1 cellular context compared by ENCODE assay signal in the genomic region with DNA sequence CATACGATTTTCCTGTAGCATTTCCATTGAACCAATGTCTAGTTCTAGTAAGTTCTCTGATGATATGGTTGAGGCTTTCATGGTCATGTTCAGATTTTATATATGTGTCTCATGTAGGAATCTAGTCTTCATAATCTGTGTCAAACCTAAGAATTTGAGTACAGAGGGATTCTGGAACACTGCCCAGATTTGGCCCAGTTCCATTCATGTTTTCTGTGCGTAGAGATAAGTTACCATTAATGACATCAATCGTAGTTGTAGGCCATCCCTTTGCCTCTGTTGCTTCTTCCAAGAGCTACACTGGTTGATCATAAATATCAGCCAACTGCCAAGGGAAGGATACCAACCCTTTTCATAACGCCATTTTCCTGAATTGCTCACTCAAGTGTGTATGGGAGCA.
TF ChIP-seq lines count a peak whose summit lies in the region.

No MANE protein-coding gene starts in this region.

TF ChIP-seq in SK-N-SH treated with all-trans-retinoic acid at 6 μM for 48 hours, 23 proteins besides CTCF, POLR2A, EP300 and RAD21 (continued from another document):
- TF ChIP-seq, protein P1, sequence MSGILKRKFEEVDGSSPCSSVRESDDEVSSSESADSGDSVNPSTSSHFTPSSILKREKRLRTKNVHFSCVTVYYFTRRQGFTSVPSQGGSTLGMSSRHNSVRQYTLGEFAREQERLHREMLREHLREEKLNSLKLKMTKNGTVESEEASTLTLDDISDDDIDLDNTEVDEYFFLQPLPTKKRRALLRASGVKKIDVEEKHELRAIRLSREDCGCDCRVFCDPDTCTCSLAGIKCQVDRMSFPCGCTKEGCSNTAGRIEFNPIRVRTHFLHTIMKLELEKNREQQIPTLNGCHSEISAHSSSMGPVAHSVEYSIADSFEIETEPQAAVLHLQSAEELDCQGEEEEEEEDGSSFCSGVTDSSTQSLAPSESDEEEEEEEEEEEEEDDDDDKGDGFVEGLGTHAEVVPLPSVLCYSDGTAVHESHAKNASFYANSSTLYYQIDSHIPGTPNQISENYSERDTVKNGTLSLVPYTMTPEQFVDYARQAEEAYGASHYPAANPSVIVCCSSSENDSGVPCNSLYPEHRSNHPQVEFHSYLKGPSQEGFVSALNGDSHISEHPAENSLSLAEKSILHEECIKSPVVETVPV (CRISPR knock-in tag; IDR thresholded peaks at IDR 0.05): no peak
- no peak for TF ChIP-seq ZFP30 (CRISPR knock-in tag; IDR thresholded peaks at IDR 0.05)
- TF ChIP-seq ZC3H10 (CRISPR knock-in tag; IDR thresholded peaks at IDR 0.05): no peak
- TF ChIP-seq ZNF70 (CRISPR knock-in tag; IDR thresholded peaks at IDR 0.05): no peak
- TF ChIP-seq CSDC2 (CRISPR knock-in tag; IDR thresholded peaks at IDR 0.05): no peak
- TF ChIP-seq, protein P2, sequence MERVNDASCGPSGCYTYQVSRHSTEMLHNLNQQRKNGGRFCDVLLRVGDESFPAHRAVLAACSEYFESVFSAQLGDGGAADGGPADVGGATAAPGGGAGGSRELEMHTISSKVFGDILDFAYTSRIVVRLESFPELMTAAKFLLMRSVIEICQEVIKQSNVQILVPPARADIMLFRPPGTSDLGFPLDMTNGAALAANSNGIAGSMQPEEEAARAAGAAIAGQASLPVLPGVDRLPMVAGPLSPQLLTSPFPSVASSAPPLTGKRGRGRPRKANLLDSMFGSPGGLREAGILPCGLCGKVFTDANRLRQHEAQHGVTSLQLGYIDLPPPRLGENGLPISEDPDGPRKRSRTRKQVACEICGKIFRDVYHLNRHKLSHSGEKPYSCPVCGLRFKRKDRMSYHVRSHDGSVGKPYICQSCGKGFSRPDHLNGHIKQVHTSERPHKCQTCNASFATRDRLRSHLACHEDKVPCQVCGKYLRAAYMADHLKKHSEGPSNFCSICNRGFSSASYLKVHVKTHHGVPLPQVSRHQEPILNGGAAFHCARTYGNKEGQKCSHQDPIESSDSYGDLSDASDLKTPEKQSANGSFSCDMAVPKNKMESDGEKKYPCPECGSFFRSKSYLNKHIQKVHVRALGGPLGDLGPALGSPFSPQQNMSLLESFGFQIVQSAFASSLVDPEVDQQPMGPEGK (CRISPR knock-in tag; IDR thresholded peaks at IDR 0.05; ENCODE audit: borderline replicate concordance): no peak
- no peak for TF ChIP-seq OSR1 (CRISPR knock-in tag; IDR thresholded peaks at IDR 0.05)
- TF ChIP-seq, protein P3, sequence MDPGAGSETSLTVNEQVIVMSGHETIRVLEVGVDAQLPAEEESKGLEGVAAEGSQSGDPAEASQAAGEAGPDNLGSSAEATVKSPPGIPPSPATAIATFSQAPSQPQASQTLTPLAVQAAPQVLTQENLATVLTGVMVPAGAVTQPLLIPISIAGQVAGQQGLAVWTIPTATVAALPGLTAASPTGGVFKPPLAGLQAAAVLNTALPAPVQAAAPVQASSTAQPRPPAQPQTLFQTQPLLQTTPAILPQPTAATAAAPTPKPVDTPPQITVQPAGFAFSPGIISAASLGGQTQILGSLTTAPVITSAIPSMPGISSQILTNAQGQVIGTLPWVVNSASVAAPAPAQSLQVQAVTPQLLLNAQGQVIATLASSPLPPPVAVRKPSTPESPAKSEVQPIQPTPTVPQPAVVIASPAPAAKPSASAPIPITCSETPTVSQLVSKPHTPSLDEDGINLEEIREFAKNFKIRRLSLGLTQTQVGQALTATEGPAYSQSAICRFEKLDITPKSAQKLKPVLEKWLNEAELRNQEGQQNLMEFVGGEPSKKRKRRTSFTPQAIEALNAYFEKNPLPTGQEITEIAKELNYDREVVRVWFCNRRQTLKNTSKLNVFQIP (CRISPR knock-in tag; IDR thresholded peaks at IDR 0.05; ENCODE audit: borderline replicate concordance, low read depth): no peak
- TF ChIP-seq ZNF8 (CRISPR knock-in tag; IDR thresholded peaks at IDR 0.05): no peak
- no peak for TF ChIP-seq GLIS3 (CRISPR knock-in tag; IDR thresholded peaks at IDR 0.05)
- TF ChIP-seq ISL1 (CRISPR knock-in tag; IDR thresholded peaks at IDR 0.05): no peak
